ENCODE assay signal across 20 cellular contexts in genomic region chr6:166017032-166017635, GRCh38.
DNase-seq lines count a peak whose midpoint lies in the region; ATAC-seq, FAIRE-seq and TF ChIP-seq lines count a peak whose summit lies in the region.
"Had no signal": no experiment of that assay in that cellular context is flagged by ENCODE, and none has a peak within 500 bp of the region (broad histone marks: within the 10 kb centered on the region; RNA-seq: fewer than 3 reads in every experiment).

No MANE protein-coding gene starts in this region.

- peaks cover 5% of the 10 kb centered on the region for H3K27me3 Mint-ChIP-seq in activated T-helper 17 cell treated with anti-CD3 and anti-CD28 coated beads, Interleukin-2, amount 50 U/mL, for 72 hours

- H3K9me3 ChIP-seq in HEK293 (ENCODE audit: control insufficient read depth, insufficient read depth, low read depth, low read length): no peaks in the 10 kb centered on the region
- H3K9me3 ChIP-seq in K562 (replicated peaks; ENCODE audit: control insufficient read depth, insufficient read depth, low read depth, low read length): no peaks in the 10 kb centered on the region
- peaks cover 9% of the 10 kb centered on the region for H3K9me3 ChIP-seq in mucosa of descending colon
- H3K9me3 ChIP-seq: Caco-2 had no signal

- WGBS in K562 (ENCODE audit: insufficient coverage, low coverage, missing lambda C conversion rate): 0% methylated on average over 1 of the region's 1 CpG

- no peak for DNase-seq in K562 (ENCODE audit: extremely low read depth in 1 of 4, low spot score in 3 of 4)
- no peak for DNase-seq in mucosa of descending colon
- DNase-seq in 8988T: no peak
- DNase-seq: AML-193; Caco-2; Calu3; CD4-positive, alpha-beta T cell; CD8-positive, alpha-beta T cell; DMS79 treated with DMSO at 0.1 percent for 48 hours; GF-D8 had no signal

- H2AFZ ChIP-seq in K562 (ENCODE audit: low read depth, low read length): no peak overlapping the region

- no peaks in the 10 kb centered on the region for H3K9me1 ChIP-seq in K562 (ENCODE audit: control insufficient read depth, insufficient read depth, low read length)

- H3K4me3 ChIP-seq in HEK293 (ENCODE audit: low read depth, low read length) (no peak overlapping the region), K562 (no peak overlapping the region), mucosa of descending colon (no peak overlapping the region)
- H3K4me3 ChIP-seq: A549; BLaER1 treated with 17β-estradiol and CSF1 and Interleukin-3, amounts not matched to agents 10 nM and 100 nM had no signal

- no peaks in the 10 kb centered on the region for H3K79me2 ChIP-seq in K562 (ENCODE audit: control insufficient read depth, insufficient read depth, low read length)

- intact Hi-C loops in K562 (cut with micrococcal nuclease) (no loop called here), mucosa of descending colon (cut with DNase I, micrococcal nuclease) (no loop called here)

- BruUV-seq in K562 (replicated peaks; lab: Mats Ljungman, UMichigan): no TSS peak

- no peak for TF ChIP-seq EP300 in K562 (IDR thresholded peaks at IDR 0.05; ENCODE audit: low read length)

- TF ChIP-seq CTCF in HEK293 (tag by site-specific recombination; IDR thresholded peaks at IDR 0.05): no peak
- TF ChIP-seq CTCF in K562 (IDR thresholded peaks at IDR 0.05 in 2 of 3, conservative IDR thresholded peaks at IDR 0.05 in 1 of 3; ENCODE audit: insufficient read depth in 2 of 3, low read depth in 1 of 3, low read length in 3 of 3): no peak
- TF ChIP-seq CTCF in mucosa of descending colon (IDR thresholded peaks at IDR 0.05): no peak

- in situ Hi-C loops in K562 (cut with MboI): no loop called here

- no peaks in the 10 kb centered on the region for H3K4me1 ChIP-seq in HEK293 (ENCODE audit: control insufficient read depth, insufficient read depth, low read length)
- no peaks in the 10 kb centered on the region for H3K4me1 ChIP-seq in K562 (replicated peaks in 1 of 2; ENCODE audit: control insufficient read depth in 2 of 2, insufficient read depth in 2 of 2, low read length in 2 of 2)
- H3K4me1 ChIP-seq in mucosa of descending colon (ENCODE audit: low read depth): no peaks in the 10 kb centered on the region
- H3K4me1 ChIP-seq: A549; BLaER1 treated with 17β-estradiol and CSF1 and Interleukin-3, amounts not matched to agents 10 nM and 100 nM; Caco-2 had no signal

- H3K27ac ChIP-seq in HEK293 (ENCODE audit: extremely low read depth, low read depth, low read length) (no peak overlapping the region), K562 (ENCODE audit: extremely low read depth, low read depth, low read length) (no peak overlapping the region)
- H3K27ac ChIP-seq: A549; BLaER1 treated with 17β-estradiol and CSF1 and Interleukin-3, amounts not matched to agents 10 nM and 100 nM; C4-2B had no signal

- CTCF ChIA-PET in HEK293 (lab: Yijun Ruan, JAX): interaction anchor here (0.6 kb wide), 1 partner anchor 128 kb away, joined by 4 read pairs; no protein-coding TSS in a partner anchor
- CTCF ChIA-PET in K562 (lab: Yijun Ruan, JAX; ENCODE audit: low intra/inter-chr PET ratio): no interaction called here

- no peak for ATAC-seq in K562
- no peak for ATAC-seq in mucosa of descending colon
- ATAC-seq in activated T-helper 17 cell treated with anti-CD3 and anti-CD28 coated beads, Interleukin-2, amount 50 U/mL, for 72 hours (replicated peaks): no peak
- ATAC-seq: A549; CD8-positive, alpha-beta T cell had no signal

- H3K4me1 Mint-ChIP-seq in activated T-helper 17 cell treated with anti-CD3 and anti-CD28 coated beads, Interleukin-2, amount 50 U/mL, for 72 hours: no peaks in the 10 kb centered on the region
- H3K4me1 Mint-ChIP-seq: B cell had no signal

- H3K4me3 Mint-ChIP-seq in activated T-helper 17 cell treated with anti-CD3 and anti-CD28 coated beads, Interleukin-2, amount 50 U/mL, for 72 hours: no peak overlapping the region
- H3K4me3 Mint-ChIP-seq: B cell; CD4-positive, alpha-beta T cell; CD8-positive, alpha-beta T cell had no signal

- FAIRE-seq in K562 (lab: Jason Lieb, UNC): no peak
- FAIRE-seq: A549, D721Med, G401.6, GM12891, GM19239 had no signal

- H3K27me3 ChIP-seq in K562 (ENCODE audit: control insufficient read depth in 2 of 2, insufficient read depth in 2 of 2, low read length in 2 of 2): no peaks in the 10 kb centered on the region
- H3K27me3 ChIP-seq: BLaER1 treated with 17β-estradiol and CSF1 and Interleukin-3, amounts not matched to agents 10 nM and 100 nM had no signal

- no peak overlapping the region for H3K4me2 ChIP-seq in K562 (ENCODE audit: insufficient read depth, low read length)
- H3K4me2 ChIP-seq: A549; BLaER1 treated with 17β-estradiol and CSF1 and Interleukin-3, amounts not matched to agents 10 nM and 100 nM had no signal

- no peaks in the 10 kb centered on the region for H3K36me3 Mint-ChIP-seq in activated T-helper 17 cell treated with anti-CD3 and anti-CD28 coated beads, Interleukin-2, amount 50 U/mL, for 72 hours (ENCODE audit: low read depth)
- H3K36me3 Mint-ChIP-seq: CD8-positive, alpha-beta T cell had no signal

- TF ChIP-seq POLR2A in K562 (conservative IDR thresholded peaks at IDR 0.05): no peak

- H3K9me3 Mint-ChIP-seq in activated T-helper 17 cell treated with anti-CD3 and anti-CD28 coated beads, Interleukin-2, amount 50 U/mL, for 72 hours: peaks cover 20% of the 10 kb centered on the region

- POLR2A ChIA-PET in HEK293 (lab: Yijun Ruan, JAX) (interaction anchor here (0.6 kb wide), 1 partner anchor 389 kb away, joined by 5 read pairs; no protein-coding TSS in a partner anchor), K562 (lab: Yijun Ruan, JAX) (no interaction called here)

- no peak overlapping the region for H3K27ac Mint-ChIP-seq in activated T-helper 17 cell treated with anti-CD3 and anti-CD28 coated beads, Interleukin-2, amount 50 U/mL, for 72 hours
- H3K27ac Mint-ChIP-seq: B cell; CD4-positive, alpha-beta T cell; CD8-positive, alpha-beta T cell had no signal

- H3K36me3 ChIP-seq in HEK293 (ENCODE audit: control insufficient read depth in 2 of 2, insufficient read depth in 1 of 2, low read length in 2 of 2) (no peaks in the 10 kb centered on the region), K562 (ENCODE audit: control insufficient read depth, insufficient read depth, low read length) (no peaks in the 10 kb centered on the region), mucosa of descending colon (ENCODE audit: low read depth) (no peaks in the 10 kb centered on the region)
- H3K36me3 ChIP-seq: BLaER1 treated with 17β-estradiol and CSF1 and Interleukin-3, amounts not matched to agents 10 nM and 100 nM had no signal

- no peaks in the 10 kb centered on the region for H4K20me1 ChIP-seq in K562 (replicated peaks; ENCODE audit: control insufficient read depth, insufficient read depth, low read length)
- H4K20me1 ChIP-seq: BLaER1 treated with 17β-estradiol and CSF1 and Interleukin-3, amounts not matched to agents 10 nM and 100 nM had no signal

- no peak overlapping the region for H3K9ac ChIP-seq in K562 (ENCODE audit: insufficient read depth in 1 of 2, low read depth in 2 of 2, low read length in 2 of 2)
- H3K9ac ChIP-seq: BLaER1 treated with 17β-estradiol and CSF1 and Interleukin-3, amounts not matched to agents 10 nM and 100 nM had no signal

- TF ChIP-seq RAD21 in K562 (CRISPR knock-in tag; conservative IDR thresholded peaks at IDR 0.05 in 1 of 2, IDR thresholded peaks at IDR 0.05 in 1 of 2): no peak

TF ChIP-seq in HEK293, 187 proteins besides CTCF, POLR2A, EP300 and RAD21 (continues in another document):
- TF ChIP-seq ZNF677 (tag by site-specific recombination; IDR thresholded peaks at IDR 0.05) (no peak), ZNF791 (tag by site-specific recombination; IDR thresholded peaks at IDR 0.05) (no peak)

TF ChIP-seq in K562, 482 proteins besides CTCF, POLR2A, EP300 and RAD21:
- TF ChIP-seq SUPT5H (IDR thresholded peaks at IDR 0.05) (no peak), SP1 (CRISPR knock-in tag; IDR thresholded peaks at IDR 0.05) (no peak), PTTG1 (tag; IDR thresholded peaks at IDR 0.05; ENCODE audit: low read depth) (no peak), RBM25 (IDR thresholded peaks at IDR 0.05; ENCODE audit: low read depth, low read length, severe bottlenecking) (peak; percentile 37), ZNF354B (CRISPR knock-in tag; IDR thresholded peaks at IDR 0.05) (0 out of 2 replicates have a peak, but pooled peaks have one; percentile 41), ZNF507 (tag; conservative IDR thresholded peaks at IDR 0.05) (peak; percentile 95), MED1 (CRISPR knock-in tag; IDR thresholded peaks at IDR 0.05; ENCODE audit: borderline replicate concordance) (no peak), ZMIZ1 (IDR thresholded peaks at IDR 0.05; ENCODE audit: low read depth in 2 of 2, low read length in 2 of 2) (no peak)

Comparison
In these comparisons a context has a peak if more than half of its experiments do, and no peak if none do; other contexts are left out.
1. Of the 44 proteins assayed by ChIP-seq in both K562 and HEK293: peak only in K562: none; only in HEK293: SETDB1; in both: none; in neither: 43.